ENCODE assay signal across 14 cellular contexts in genomic region chr12:68800294-68800693, GRCh38. TPM values are rescaled to one million over a fixed set of nuclear protein-coding genes. Genes with fewer than 3 reads are reported as not detected.
DNase-seq lines count a peak whose midpoint lies in the region; TF ChIP-seq lines count a peak whose summit lies in the region.
"Had no signal": no experiment of that assay in that cellular context is flagged by ENCODE, and none has a peak within 500 bp of the region (broad histone marks: within the 10 kb centered on the region; RNA-seq: fewer than 3 reads in every experiment).

No MANE protein-coding gene starts in this region.

- no peaks in the 10 kb centered on the region for H3K36me3 ChIP-seq in OCI-LY1 (ENCODE audit: insufficient read depth, low read length)
- no peaks in the 10 kb centered on the region for H3K36me3 ChIP-seq in esophagus squamous epithelium
- H3K36me3 ChIP-seq in stomach, result no peaks in the 10 kb centered on the region

- H2AFZ ChIP-seq in OCI-LY1 (ENCODE audit: low read length), result no peak overlapping the region

- H3K27me3 ChIP-seq in OCI-LY1 (ENCODE audit: insufficient read depth, low read length), result no peaks in the 10 kb centered on the region
- no peaks in the 10 kb centered on the region for H3K27me3 ChIP-seq in esophagus squamous epithelium
- H3K27me3 ChIP-seq in stomach, result no peaks in the 10 kb centered on the region

- peaks cover 8% of the 10 kb centered on the region; the same call in 1 of the 2 replicates for H3F3A ChIP-seq in OCI-LY1 (ENCODE audit: insufficient read depth, low read length)

- intact Hi-C loops in esophagus squamous epithelium (cut with DNase I), result no loop called here
- intact Hi-C loops in stomach (cut with DNase I; ENCODE audit: low total_unique reads), result loop anchor here (10.0 kb wide), 1 partner anchor 55 kb away; the partner anchor contains the start of gene SLC35E3

- peak overlapping the region; percentile 58 for H3K27ac ChIP-seq in OCI-LY1 (ENCODE audit: low read depth, low read length, poor library complexity, severe bottlenecking)
- H3K27ac ChIP-seq in esophagus squamous epithelium, result peak overlapping the region in 3 of 4 donors; percentile 44 to 74 (median 68)
- H3K27ac ChIP-seq in stomach, result peak overlapping the region; percentile 1 to 35 (median 12)
- H3K27ac ChIP-seq: KMS-11, SK-N-MC had no signal

- 38 to 75% methylated on average over 5 of the region's 5 CpGs for WGBS in esophagus squamous epithelium, 2 donors
- 26 to 69% (median 45%) methylated on average over 5 of the region's 5 CpGs for WGBS in stomach, 5 donors

- peaks cover 30% of the 10 kb centered on the region for H3K4me1 ChIP-seq in OCI-LY1 (ENCODE audit: insufficient read depth, low read length, severe bottlenecking)
- H3K4me1 ChIP-seq in esophagus squamous epithelium, result peaks cover 0 to 33% (median 4%) of the 10 kb centered on the region in 3 donors
- peaks cover 4 to 20% (median 12%) of the 10 kb centered on the region in 4 donors for H3K4me1 ChIP-seq in stomach

- in situ Hi-C loops in G401 (cut with HindIII; ENCODE audit: low sequenced_read_pairs), result no loop called here

- H3K9ac ChIP-seq in OCI-LY1 (ENCODE audit: low read length), result no peak overlapping the region
- H3K9ac ChIP-seq: KMS-11 had no signal

- H3K9me3 ChIP-seq in OCI-LY1 (ENCODE audit: low read length) (no peaks in the 10 kb centered on the region), esophagus squamous epithelium (no peaks in the 10 kb centered on the region), stomach (no peaks in the 10 kb centered on the region)

- H3K4me3 ChIP-seq in OCI-LY1 (ENCODE audit: low read depth, low read length, poor library complexity, severe bottlenecking) (no peak overlapping the region), esophagus squamous epithelium (no peak overlapping the region), stomach (no peak overlapping the region)
- H3K4me3 ChIP-seq: SK-N-MC had no signal

- TF ChIP-seq EP300 in stomach (IDR thresholded peaks at IDR 0.05), result no peak

- no peaks in the 10 kb centered on the region for H3K79me2 ChIP-seq in OCI-LY1 (ENCODE audit: insufficient read depth, low read length)

- no peaks in the 10 kb centered on the region for H4K20me1 ChIP-seq in OCI-LY1 (ENCODE audit: insufficient read depth, low read length)

- no peak overlapping the region for H3K4me2 ChIP-seq in OCI-LY1 (ENCODE audit: low read length)
- H3K4me2 ChIP-seq: KMS-11 had no signal

- peak; percentile 46 for DNase-seq in DMS53 treated with DMSO at 0.1 percent for 48 hours (lab: John Stamatoyannopoulos, UW; ENCODE audit: unreplicated experiment)
- no peak for DNase-seq in esophagus squamous epithelium (lab: John Stamatoyannopoulos, UW)
- DNase-seq in stomach, result peak; percentile 43
- DNase-seq in G401 (ENCODE audit: low spot score), result no peak
- DNase-seq in 8988T, result no peak
- DNase-seq in NCI-H2171 (lab: John Stamatoyannopoulos, UW), result no peak
- DNase-seq in NCI-H1048 (lab: John Stamatoyannopoulos, UW), result no peak
- DNase-seq: CD8-positive, alpha-beta memory T cell; NCI-H187 treated with DMSO at 0.1 percent for 48 hours; NCI-H524 treated with DMSO at 0.1 percent for 48 hours; OCI-M1 had no signal

- TF ChIP-seq CTCF in OCI-LY1 (IDR thresholded peaks at IDR 0.05; ENCODE audit: low read length) (no peak), esophagus squamous epithelium (IDR thresholded peaks at IDR 0.05) (no peak), stomach (IDR thresholded peaks at IDR 0.05) (no peak)

- TF ChIP-seq POLR2A in esophagus squamous epithelium (IDR thresholded peaks at IDR 0.05) (no peak), stomach (IDR thresholded peaks at IDR 0.05) (no peak)

- H3K9me2 ChIP-seq in OCI-LY1 (ENCODE audit: low read depth, low read length), result no peaks in the 10 kb centered on the region

RNA-seq across cellular contexts. Expression of gene MDM2, which starts 7.7 kb away (rescaled TPM):
- total RNA-seq in esophagus squamous epithelium (10 to 100 TPM; 46.5 to 87.1 (median 67.9) TPM), stomach (100 to 1,000 TPM in 3 of 5 donors, 10 to 100 TPM in 2; 42.4 to 151 (median 132) TPM)
- 10 to 100 TPM; 16.8 to 74.4 (median 23.8) TPM for polyA plus RNA-seq in stomach
- total RNA-seq in G401 (2014; rRNA removed; shearing (Covaris generic)), result 27.4 and 46.7 TPM in 2 replicates

RNA-seq across cellular contexts. Expression of gene SLC35E3, which starts 54.3 kb away (rescaled TPM):
- total RNA-seq in esophagus squamous epithelium, result 1 to 10 TPM; 2.2 to 8.5 (median 4.6) TPM
- total RNA-seq in stomach, result 1 to 10 TPM in 3 of 5 donors, under 1 TPM in 2; under 0.01 to 5.9 (median 1.2) TPM
- polyA plus RNA-seq in stomach, result 1 to 10 TPM; 2.1 to 5.0 (median 2.6) TPM
- 1.5 and 2.0 TPM in 2 replicates for total RNA-seq in G401 (2014; rRNA removed; shearing (Covaris generic))

Comparison
In these comparisons a context has a peak if more than half of its experiments do, and no peak if none do; other contexts are left out.
1. DNase-seq: peak in DMS53 treated with DMSO at 0.1 percent for 48 hours (single experiment) and stomach (single experiment); none in esophagus squamous epithelium (single experiment), G401 (single experiment), 8988T (single experiment), NCI-H2171 (single experiment) and NCI-H1048 (single experiment).
2. H3K27ac ChIP-seq: peak in every context shown above with its lines; median percentile 68 in esophagus squamous epithelium; 58 in OCI-LY1; 12 in stomach.